ENCODE assay signal across 2 cellular contexts in genomic region chr11:578276-579035, GRCh38.
TF ChIP-seq lines count a peak whose summit lies in the region.

No MANE protein-coding gene starts in this region.

TF ChIP-seq in H1, 55 proteins besides CTCF, POLR2A, EP300 and RAD21:
- TF ChIP-seq, protein P1, sequence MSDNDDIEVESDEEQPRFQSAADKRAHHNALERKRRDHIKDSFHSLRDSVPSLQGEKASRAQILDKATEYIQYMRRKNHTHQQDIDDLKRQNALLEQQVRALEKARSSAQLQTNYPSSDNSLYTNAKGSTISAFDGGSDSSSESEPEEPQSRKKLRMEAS (IDR thresholded peaks at IDR 0.05), result no peak
- TF ChIP-seq RFX5 (IDR thresholded peaks at IDR 0.05; ENCODE audit: borderline replicate concordance, low read depth, low read length) (no peak), ATF3 (IDR thresholded peaks at IDR 0.05; ENCODE audit: insufficient read depth, low read depth, low read length) (no peak), SRF (IDR thresholded peaks at IDR 0.05; ENCODE audit: low read depth, low read length) (no peak), SIX5 (IDR thresholded peaks at IDR 0.05; ENCODE audit: low read depth, low read length) (no peak), CHD1 (IDR thresholded peaks at IDR 0.05; ENCODE audit: low read depth, low read length) (no peak), MAFK (IDR thresholded peaks at IDR 0.05; ENCODE audit: low read depth, low read length) (no peak), JUN (IDR thresholded peaks at IDR 0.05; ENCODE audit: low read depth, low read length) (no peak), CTBP2 (IDR thresholded peaks at IDR 0.05; ENCODE audit: borderline replicate concordance, insufficient read depth, insufficient read length, low read length) (no peak), NRF1 (IDR thresholded peaks at IDR 0.05; ENCODE audit: low read depth, low read length) (no peak), YY1 (IDR thresholded peaks at IDR 0.05; ENCODE audit: low read depth, low read length) (no peak), RBBP5 (IDR thresholded peaks at IDR 0.05; ENCODE audit: borderline replicate concordance, low read depth, low read length) (no peak), TEAD4 (IDR thresholded peaks at IDR 0.05; ENCODE audit: low read depth, low read length) (no peak), CEBPB (IDR thresholded peaks at IDR 0.05; ENCODE audit: low read depth, low read length) (no peak), TAF7 (optimal IDR thresholded peaks at IDR 0.05; ENCODE audit: borderline replicate concordance, low read depth, low read length) (no peak), RNF2 (IDR thresholded peaks at IDR 0.05; ENCODE audit: borderline replicate concordance, low read depth, low read length, missing control alignments, poor library complexity, severe bottlenecking) (no peak), HDAC6 (IDR thresholded peaks at IDR 0.05; ENCODE audit: low read depth, low read length) (no peak), ATF2 (IDR thresholded peaks at IDR 0.05; ENCODE audit: low read length) (no peak), JUND (IDR thresholded peaks at IDR 0.05; ENCODE audit: low read length) (no peak)

TF ChIP-seq in neural cell, 6 proteins besides CTCF, POLR2A, EP300 and RAD21:
- TF ChIP-seq SMC3 (conservative IDR thresholded peaks at IDR 0.05; ENCODE audit: poor library complexity) (no peak), REST (IDR thresholded peaks at IDR 0.05; ENCODE audit: borderline replicate concordance) (no peak), POLR2AphosphoS5 (IDR thresholded peaks at IDR 0.05) (no peak), MXI1 (conservative IDR thresholded peaks at IDR 0.05; ENCODE audit: poor library complexity, severe bottlenecking) (no peak), EZH2 (IDR thresholded peaks at IDR 0.05; ENCODE audit: borderline replicate concordance, insufficient read depth, low read length, poor library complexity, severe bottlenecking) (no peak), TAF1 (IDR thresholded peaks at IDR 0.05; ENCODE audit: low read depth) (no peak)
TF ChIP-seq in neural cell: peak in this region for 0.
